Comparison of ENCODE assay signal across 10 cellular contexts in genomic region chr6:104995989-104996617, GRCh38. TPM values are rescaled to one million over a fixed set of nuclear protein-coding genes. Genes with fewer than 3 reads are reported as not detected.
DNase-seq lines count a peak whose midpoint lies in the region; ATAC-seq and TF ChIP-seq lines count a peak whose summit lies in the region.
"Had no signal": no experiment of that assay in that cellular context is flagged by ENCODE, and none has a peak within 500 bp of the region (broad histone marks: within the 10 kb centered on the region; RNA-seq: fewer than 3 reads in every experiment).

No MANE protein-coding gene starts in this region.

- no peak overlapping the region for H3K4me3 ChIP-seq in NB4 (ENCODE audit: low read depth, low read length)

- peak overlapping the region; percentile 78 for H3K27ac ChIP-seq in cingulate gyrus (ENCODE audit: low read depth, low read length)

- ATAC-seq in GM21786 (IDR thresholded peaks at IDR 0.05; ENCODE audit: unreplicated experiment): no peak

- peak; percentile 12 for DNase-seq in CMK (ENCODE audit: low read depth)
- DNase-seq in NB4 (ENCODE audit: low read depth): peak; percentile 7
- DNase-seq in myocyte (ENCODE audit: low read depth): peak; percentile 54
- DNase-seq in HT-29 (ENCODE audit: low spot score): no peak
- no peak for DNase-seq in mesenteric fat pad (ENCODE audit: low spot score)
- DNase-seq in ureter (ENCODE audit: low spot score): no peak

- TF ChIP-seq POLR2A in NB4 (IDR thresholded peaks at IDR 0.05; ENCODE audit: extremely low read depth, insufficient read length): no peak

- TF ChIP-seq CTCF in NB4 (IDR thresholded peaks at IDR 0.05; ENCODE audit: low read depth, low read length): no peak

RNA-seq across cellular contexts. Expression of gene LIN28B, which starts 39.2 kb away (rescaled TPM):
- total RNA-seq in myocyte (not detected in 2 replicates), mesenteric fat pad (not detected), ureter (not detected)
- not detected for polyA plus RNA-seq in myocyte (2012)
- not detected in 2 replicates for total RNA-seq in HT-29 (2014; rRNA removed; shearing (Covaris generic))
- total RNA-seq: activated T-helper 1 cell treated with anti-CD3 and anti-CD28 coated beads, Interleukin-12 subunit alpha, Interleukin-12 subunit beta, Interleukin-2, Interleukin-4 antibody, amounts not matched to agents 30 ng/mL and 10 ng/mL and 1 ng/mL, durations not matched to agents 14 hours and 24 hours and 36 hours; H4 had no signal

Comparison
In these comparisons a context has a peak if more than half of its experiments do, and no peak if none do; other contexts are left out.
1. DNase-seq: peak in CMK (single experiment), NB4 (single experiment) and myocyte (single experiment); none in HT-29 (single experiment), mesenteric fat pad (single experiment) and ureter (single experiment).